8 cellular contexts compared by ENCODE assay signal in genomic region chr5:6377582-6378127, GRCh38. TPM values are rescaled to one million over a fixed set of nuclear protein-coding genes. Genes with fewer than 3 reads are reported as not detected.
DNase-seq lines count a peak whose midpoint lies in the region; ATAC-seq, FAIRE-seq and TF ChIP-seq lines count a peak whose summit lies in the region.

No MANE protein-coding gene starts in this region.

- H2AFZ ChIP-seq in ACC112 (ENCODE audit: low read length, unreplicated experiment) (no peak overlapping the region), smooth muscle cell (ENCODE audit: low read depth) (peak overlapping the region; percentile 72)

- peak overlapping the region; percentile 94 for H3K4me3 ChIP-seq in ACC112 (ENCODE audit: low read depth, low read length)
- peak overlapping the region; percentile 87 for H3K4me3 ChIP-seq in smooth muscle cell

- peak overlapping the region; percentile 91 for H3K4me3 Mint-ChIP-seq in activated T-helper 17 cell treated with anti-CD3 and anti-CD28 coated beads, Interleukin-2, amount 50 U/mL, for 72 hours

- H3K4me1 Mint-ChIP-seq in activated T-helper 17 cell treated with anti-CD3 and anti-CD28 coated beads, Interleukin-2, amount 50 U/mL, for 72 hours, result peaks cover 20% of the 10 kb centered on the region

- no peaks in the 10 kb centered on the region for H3K27me3 ChIP-seq in ACC112 (ENCODE audit: insufficient read depth, low read length)
- no peaks in the 10 kb centered on the region for H3K27me3 ChIP-seq in smooth muscle cell (ENCODE audit: low read depth)

- peak overlapping the region; percentile 98 for H3K4me2 ChIP-seq in smooth muscle cell

- H3K4me1 ChIP-seq in ACC112 (ENCODE audit: control insufficient read depth, insufficient read depth, low read length, unreplicated experiment), result peaks cover 6% of the 10 kb centered on the region
- H3K4me1 ChIP-seq in smooth muscle cell (ENCODE audit: low read depth), result peaks cover 12% of the 10 kb centered on the region

- 19% methylated on average over 11 of the region's 11 CpGs for WGBS in smooth muscle cell (ENCODE audit: low lambda C conversion rate)

- no peak for TF ChIP-seq CTCF in smooth muscle cell (IDR thresholded peaks at IDR 0.05; ENCODE audit: borderline replicate concordance, insufficient read depth, poor library complexity, severe bottlenecking)
- TF ChIP-seq CTCF in GM10266 (IDR thresholded peaks at IDR 0.05; ENCODE audit: control insufficient read depth, insufficient read depth, low read depth, missing control alignments), result no peak

- no peaks in the 10 kb centered on the region for H3K9me3 Mint-ChIP-seq in activated T-helper 17 cell treated with anti-CD3 and anti-CD28 coated beads, Interleukin-2, amount 50 U/mL, for 72 hours

- peak overlapping the region; percentile 97 for H3K27ac Mint-ChIP-seq in activated T-helper 17 cell treated with anti-CD3 and anti-CD28 coated beads, Interleukin-2, amount 50 U/mL, for 72 hours

- no peaks in the 10 kb centered on the region for H3F3A ChIP-seq in smooth muscle cell (ENCODE audit: low read depth)

- H3K36me3 ChIP-seq in ACC112 (ENCODE audit: insufficient read depth, low read length), result peaks cover 39% of the 10 kb centered on the region
- peaks cover 19% of the 10 kb centered on the region for H3K36me3 ChIP-seq in smooth muscle cell (ENCODE audit: low read depth)

- peaks cover 3% of the 10 kb centered on the region for H3K27me3 Mint-ChIP-seq in activated T-helper 17 cell treated with anti-CD3 and anti-CD28 coated beads, Interleukin-2, amount 50 U/mL, for 72 hours

- H4K20me1 ChIP-seq in smooth muscle cell (ENCODE audit: low read depth), result peaks cover 49% of the 10 kb centered on the region

- H3K9me3 ChIP-seq in smooth muscle cell (replicated peaks; ENCODE audit: low read depth), result no peaks in the 10 kb centered on the region

- intact Hi-C loops in left ventricle myocardium superior (cut with micrococcal nuclease), result no loop called here

- peaks cover 60% of the 10 kb centered on the region for H3K36me3 Mint-ChIP-seq in activated T-helper 17 cell treated with anti-CD3 and anti-CD28 coated beads, Interleukin-2, amount 50 U/mL, for 72 hours (ENCODE audit: low read depth)

- DNase-seq in left ventricle myocardium superior, result no peak
- no peak for DNase-seq in smooth muscle cell (lab: John Stamatoyannopoulos, UW; ENCODE audit: unreplicated experiment)
- no peak for DNase-seq in GM10266 (ENCODE audit: extremely low spot score)
- DNase-seq in GM19239 (ENCODE audit: insufficient read length, low spot score), result no peak

- peak overlapping the region; percentile 66; the same call in 1 of the 2 replicates for H3K27ac ChIP-seq in ACC112 (ENCODE audit: low read depth, low read length)
- H3K27ac ChIP-seq in smooth muscle cell (ENCODE audit: low read depth), result peak overlapping the region; percentile 76

- peak; percentile 6 for ATAC-seq in GM19324 (IDR thresholded peaks at IDR 0.05; ENCODE audit: low FRiP score, unreplicated experiment)
- ATAC-seq in HG03521 (IDR thresholded peaks at IDR 0.05; ENCODE audit: unreplicated experiment), result peak; percentile 13
- peak; percentile 13 for ATAC-seq in activated T-helper 17 cell treated with anti-CD3 and anti-CD28 coated beads, Interleukin-2, amount 50 U/mL, for 72 hours (replicated peaks)
- peak; percentile 9 for ATAC-seq in left ventricle myocardium superior

- FAIRE-seq in GM19239 (lab: Jason Lieb, UNC), result no peak

- H3K9ac ChIP-seq in smooth muscle cell (ENCODE audit: low read depth), result peak overlapping the region; percentile 93

- peaks cover 42% of the 10 kb centered on the region for H3K79me2 ChIP-seq in ACC112 (ENCODE audit: control insufficient read depth, insufficient read depth, low read length, unreplicated experiment)
- peaks cover 34% of the 10 kb centered on the region for H3K79me2 ChIP-seq in smooth muscle cell (ENCODE audit: low read depth)

RNA-seq across cellular contexts. Expression of gene MED10, which starts 0.7 kb away (rescaled TPM):
- total RNA-seq in activated T-helper 17 cell treated with anti-CD3 and anti-CD28 coated beads, Interleukin-2, amount 50 U/mL, for 72 hours, result 10 to 100 TPM; 65.8 to 92.1 TPM
- total RNA-seq in left ventricle myocardium superior (29.2 TPM), smooth muscle cell (23.0 and 28.6 TPM in 2 replicates)
- 96.2 and 124 TPM in 2 replicates for polyA plus RNA-seq in smooth muscle cell
